1 cellular context compared by ENCODE assay signal in the genomic region with DNA sequence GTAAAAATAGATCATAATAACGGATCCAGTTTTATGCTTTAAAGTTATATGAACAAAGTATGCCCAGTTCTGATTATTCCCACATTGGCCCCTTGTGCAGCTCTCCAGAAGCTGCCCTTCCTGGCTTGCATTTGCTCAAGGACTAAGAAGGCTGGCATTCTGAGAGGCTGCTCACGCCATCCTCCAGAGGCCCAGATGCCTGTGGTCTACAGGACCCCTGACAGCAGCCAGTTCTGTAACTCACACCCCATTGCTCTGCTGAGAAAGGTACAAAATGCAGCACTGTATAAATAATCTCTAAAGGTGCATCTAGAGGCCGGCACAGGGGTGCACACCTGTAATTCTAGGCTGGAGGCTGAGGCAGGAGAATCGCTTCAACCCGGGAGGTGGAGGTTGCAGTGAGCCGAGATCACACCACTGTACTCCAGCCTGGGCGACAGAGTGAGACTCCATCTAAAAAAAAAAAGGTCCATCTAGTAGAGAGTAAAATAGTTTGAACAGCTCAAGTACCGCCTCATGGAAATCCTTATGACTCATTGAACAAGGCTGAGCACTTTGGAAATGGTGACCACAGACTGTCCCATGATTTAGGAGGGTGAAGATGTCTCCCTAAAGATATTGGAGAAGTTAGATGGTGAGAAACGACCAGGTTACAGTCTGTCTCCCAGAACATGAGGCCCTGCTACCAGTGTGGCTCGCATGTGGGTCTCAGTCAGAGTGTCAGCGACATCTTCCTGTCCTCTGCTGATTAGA.
TF ChIP-seq lines count a peak whose summit lies in the region.

No MANE protein-coding gene starts in this region.

TF ChIP-seq in IMR-90, 13 proteins besides CTCF, POLR2A, EP300 and RAD21 (continued from another document):
- no peak for TF ChIP-seq NFE2L2 (IDR thresholded peaks at IDR 0.05; ENCODE audit: low read depth, low read length)
- no peak for TF ChIP-seq SMC3 (IDR thresholded peaks at IDR 0.05; ENCODE audit: low read depth, low read length)
- TF ChIP-seq MAZ (IDR thresholded peaks at IDR 0.05; ENCODE audit: borderline replicate concordance, low read depth, low read length) = no peak
TF ChIP-seq in IMR-90: peak in this region for 0.
